Comparison of ENCODE assay signal across 8 cellular contexts in the genomic region with DNA sequence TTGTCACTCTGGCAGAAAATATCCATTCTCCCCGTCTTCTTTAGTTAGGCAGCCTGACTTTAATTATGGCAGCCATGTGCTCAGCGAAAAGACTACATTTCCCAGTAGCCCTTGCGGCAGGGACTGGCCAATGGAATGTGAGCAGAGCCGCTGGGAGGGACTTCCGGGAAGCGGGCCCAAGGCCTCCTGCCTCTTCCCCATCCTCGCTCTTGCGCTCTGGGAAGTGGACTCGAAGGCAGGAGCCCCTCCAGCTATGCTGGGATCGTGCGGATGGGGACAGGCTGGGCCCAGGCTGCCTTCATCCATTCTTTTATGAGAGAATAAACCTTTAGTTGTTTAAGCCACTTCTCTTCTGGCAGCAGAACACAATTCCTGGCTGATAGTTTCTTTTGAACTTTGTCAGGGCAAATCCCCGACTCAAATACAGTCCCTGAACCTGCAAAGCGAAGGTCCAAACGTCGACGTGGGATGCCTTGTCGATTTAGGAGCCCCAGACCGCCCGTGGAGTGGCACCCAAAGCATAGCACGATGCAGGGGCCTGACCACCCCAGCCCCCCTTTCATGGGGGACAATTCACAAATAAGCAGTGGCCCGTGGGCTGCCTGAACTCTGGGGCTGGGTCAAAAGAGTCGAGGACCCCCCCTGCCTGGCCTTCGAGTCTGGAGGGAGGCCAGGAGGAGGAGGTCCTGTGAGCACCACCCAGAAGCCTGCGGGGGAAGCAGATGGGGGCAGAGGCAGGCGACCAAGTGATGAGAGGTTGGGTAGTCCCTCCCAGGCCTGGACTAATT. TPM values are rescaled to one million over a fixed set of nuclear protein-coding genes. Genes with fewer than 3 reads are reported as not detected.
DNase-seq lines count a peak whose midpoint lies in the region; ATAC-seq, FAIRE-seq and TF ChIP-seq lines count a peak whose summit lies in the region.

No MANE protein-coding gene starts in this region.

- POLR2A ChIA-PET in K562 (lab: Yijun Ruan, JAX) = interaction anchor here (0.6 kb wide), 1 partner anchor 154 kb away, joined by 3 read pairs; no protein-coding TSS in a partner anchor

- H3K27me3 ChIP-seq in K562 (ENCODE audit: control insufficient read depth in 2 of 2, insufficient read depth in 2 of 2, low read length in 2 of 2) = no peaks in the 10 kb centered on the region

- no peaks in the 10 kb centered on the region for H3K9me3 ChIP-seq in K562 (replicated peaks; ENCODE audit: control insufficient read depth, insufficient read depth, low read depth, low read length)

- no peak overlapping the region for H3K4me3 ChIP-seq in K562

- H3K79me2 ChIP-seq in K562 (ENCODE audit: control insufficient read depth, insufficient read depth, low read length) = no peaks in the 10 kb centered on the region

- H3K4me1 ChIP-seq in K562 (replicated peaks in 1 of 2; ENCODE audit: control insufficient read depth in 2 of 2, insufficient read depth in 2 of 2, low read length in 2 of 2) = peaks cover 11 to 21% of the 10 kb centered on the region in 2 experiments

- no peak for TF ChIP-seq CTCF in K562 (IDR thresholded peaks at IDR 0.05 in 2 of 3, conservative IDR thresholded peaks at IDR 0.05 in 1 of 3; ENCODE audit: insufficient read depth in 2 of 3, low read depth in 1 of 3, low read length in 3 of 3)

- FAIRE-seq in K562 (lab: Jason Lieb, UNC) = peak; percentile 97

- no peaks in the 10 kb centered on the region for H4K20me1 ChIP-seq in K562 (replicated peaks; ENCODE audit: control insufficient read depth, insufficient read depth, low read length)

- DNase-seq in SIG-M5 treated with dmso at 0.1 percent for 504 hours (lab: John Stamatoyannopoulos, UW; ENCODE audit: unreplicated experiment) (peak; percentile 71), SIG-M5 (lab: John Stamatoyannopoulos, UW) (no peak), NCI-H2171 (lab: John Stamatoyannopoulos, UW) (peak; percentile 100), UCSD-AML1 (lab: John Stamatoyannopoulos, UW; ENCODE audit: unreplicated experiment) (peak; percentile 85), K562 (ENCODE audit: extremely low read depth in 1 of 4, low spot score in 3 of 4) (peak; percentile 86 to 90 (median 90)), iPS-NIHi7 (ENCODE audit: extremely low spot score) (peak; percentile 95)
- peak; percentile 65 to 69 for DNase-seq in stimulated activated CD4-positive, alpha-beta T cell treated with anti-CD3 and anti-CD28 coated beads, Interleukin-15, amount 100 ng/mL, for 1 hour (ENCODE audit: low read depth in 1 of 2, low spot score in 1 of 2)

- H2AFZ ChIP-seq in K562 (ENCODE audit: low read depth, low read length) = peak overlapping the region; percentile 97

- H3K4me2 ChIP-seq in K562 (ENCODE audit: insufficient read depth, low read length) = peak overlapping the region; percentile 43

- no peak for TF ChIP-seq EP300 in K562 (IDR thresholded peaks at IDR 0.05; ENCODE audit: low read length)

- no peaks in the 10 kb centered on the region for H3K36me3 ChIP-seq in K562 (ENCODE audit: control insufficient read depth, insufficient read depth, low read length)

- ATAC-seq in HG03025 (IDR thresholded peaks at IDR 0.05; ENCODE audit: low FRiP score, unreplicated experiment) = peak; percentile 68
- ATAC-seq in K562 = peak; percentile 97

- H3K27ac ChIP-seq in K562 (ENCODE audit: extremely low read depth, low read depth, low read length) = no peak overlapping the region

- H3K9ac ChIP-seq in K562 (ENCODE audit: insufficient read depth in 1 of 2, low read depth in 2 of 2, low read length in 2 of 2) = no peak overlapping the region

- CTCF ChIA-PET in K562 (lab: Yijun Ruan, JAX; ENCODE audit: low intra/inter-chr PET ratio) = no interaction called here

- TF ChIP-seq RAD21 in K562 (CRISPR knock-in tag; conservative IDR thresholded peaks at IDR 0.05 in 1 of 2, IDR thresholded peaks at IDR 0.05 in 1 of 2) = no peak

- no TSS peak for BruUV-seq in K562 (replicated peaks; lab: Mats Ljungman, UMichigan)

- peak; percentile 39; the same call in 1 of the 2 replicates for TF ChIP-seq POLR2A in K562 (conservative IDR thresholded peaks at IDR 0.05)

- WGBS in K562 (ENCODE audit: insufficient coverage, low coverage, missing lambda C conversion rate) = 19% methylated on average over 18 of the region's 25 CpGs

- in situ Hi-C loops in K562 (cut with MboI) = no loop called here

- intact Hi-C loops in K562 (cut with micrococcal nuclease) = no loop called here

- no peaks in the 10 kb centered on the region for H3K9me1 ChIP-seq in K562 (ENCODE audit: control insufficient read depth, insufficient read depth, low read length)

TF ChIP-seq in K562, 482 proteins besides CTCF, POLR2A, EP300 and RAD21 (continues in another document):
- TF ChIP-seq, protein P1, sequence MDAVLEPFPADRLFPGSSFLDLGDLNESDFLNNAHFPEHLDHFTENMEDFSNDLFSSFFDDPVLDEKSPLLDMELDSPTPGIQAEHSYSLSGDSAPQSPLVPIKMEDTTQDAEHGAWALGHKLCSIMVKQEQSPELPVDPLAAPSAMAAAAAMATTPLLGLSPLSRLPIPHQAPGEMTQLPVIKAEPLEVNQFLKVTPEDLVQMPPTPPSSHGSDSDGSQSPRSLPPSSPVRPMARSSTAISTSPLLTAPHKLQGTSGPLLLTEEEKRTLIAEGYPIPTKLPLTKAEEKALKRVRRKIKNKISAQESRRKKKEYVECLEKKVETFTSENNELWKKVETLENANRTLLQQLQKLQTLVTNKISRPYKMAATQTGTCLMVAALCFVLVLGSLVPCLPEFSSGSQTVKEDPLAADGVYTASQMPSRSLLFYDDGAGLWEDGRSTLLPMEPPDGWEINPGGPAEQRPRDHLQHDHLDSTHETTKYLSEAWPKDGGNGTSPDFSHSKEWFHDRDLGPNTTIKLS (IDR thresholded peaks at IDR 0.05; ENCODE audit: borderline replicate concordance, low read depth) = peak; percentile 56; the same call in 1 of the 2 replicates

RNA-seq across cellular contexts. Expression of a gene that starts 15.6 kb away (rescaled TPM):
- total RNA-seq in K562 (2011; cell fraction: chromatin; rRNA removed; ENCODE audit: low replicate concordance) = not detected in 2 replicates
- not detected in 2 replicates for total RNA-seq in K562 (2011; cell fraction: nucleolus; rRNA removed)
- total RNA-seq in K562 (2011; cell fraction: nucleoplasm; rRNA removed) = not detected in 2 replicates
- total RNA-seq in K562 (2014; rRNA removed) = not detected in 2 replicates
- total RNA-seq in K562 (2014; rRNA removed; fragmentation: Illumina TruSeq; extraction: Trizol) = not detected in 2 replicates
- not detected in 2 replicates for total RNA-seq in K562 (2015; rRNA removed; fragmentation: Illumina TruSeq; extraction: Trizol)
- total RNA-seq in K562 (2021) = not detected in 2 replicates
- polyA plus RNA-seq in K562 (2011; rRNA removed) = not detected in 2 replicates
- polyA plus RNA-seq in K562 (2011; cell fraction: cytosol; rRNA removed) = not detected in 2 replicates
- not detected in 2 replicates for polyA plus RNA-seq in K562 (2011; cell fraction: nucleus; rRNA removed)
- polyA plus RNA-seq in K562 (2012) = not detected in 2 replicates
- not detected in 2 replicates for polyA plus RNA-seq in K562 (2014; fragmentation: Illumina TruSeq; extraction: Trizol)
- polyA plus RNA-seq in K562 (2014; fragmentation: Nextera tagmentation; extraction: Ambion mirVana) = not detected
- polyA plus RNA-seq in K562 (2014; rRNA removed) = 0.09 TPM in 1 of 2 replicates, not detected in the other
- polyA minus RNA-seq in K562 (2011; rRNA and poly(A)+ RNA removed) = not detected in 2 replicates
- polyA minus RNA-seq in K562 (2011; cell fraction: cytosol; rRNA and poly(A)+ RNA removed) = not detected in 2 replicates
- not detected in 2 replicates for polyA minus RNA-seq in K562 (2011; cell fraction: nucleus; rRNA and poly(A)+ RNA removed)
